Comparison of ENCODE assay signal across 8 cellular contexts in genomic region chr2:237694423-237695194, GRCh38.
A peak's percentile ranks its signal among the peaks of the same experiment; 100 is the strongest.
DNase-seq lines count a peak whose midpoint lies in the region; ATAC-seq and TF ChIP-seq lines count a peak whose summit lies in the region.

No MANE protein-coding gene starts in this region.

- WGBS in urinary bladder: 76% methylated on average over 15 of the region's 15 CpGs

- no peak for TF ChIP-seq CTCF in left lung (IDR thresholded peaks at IDR 0.05)

- H3K36me3 ChIP-seq in left lung: no peaks in the 10 kb centered on the region
- no peaks in the 10 kb centered on the region for H3K36me3 ChIP-seq in urinary bladder (ENCODE audit: insufficient read depth)

- peaks cover 51 to 80% of the 10 kb centered on the region in 2 donors for H3K4me1 ChIP-seq in left lung
- H3K4me1 ChIP-seq in urinary bladder (ENCODE audit: insufficient read depth): peaks cover 4% of the 10 kb centered on the region

- H3K4me3 Mint-ChIP-seq in activated naive CD4-positive, alpha-beta T cell treated with anti-CD3 and anti-CD28 coated beads, Interleukin-2, amount 50 U/mL, for 24 hours: peak overlapping the region; percentile 99

- peaks cover 75% of the 10 kb centered on the region for H3K4me1 Mint-ChIP-seq in activated naive CD4-positive, alpha-beta T cell treated with anti-CD3 and anti-CD28 coated beads, Interleukin-2, amount 50 U/mL, for 24 hours

- intact Hi-C loops in left lung (cut with DNase I): loop anchor here in 1 of 2 donors (10.0 kb wide), 1 partner anchor 50 kb away; no protein-coding TSS in a partner anchor

- no peaks in the 10 kb centered on the region for H3K9me3 ChIP-seq in left lung

- H3K27me3 Mint-ChIP-seq in activated naive CD4-positive, alpha-beta T cell treated with anti-CD3 and anti-CD28 coated beads, Interleukin-2, amount 50 U/mL, for 24 hours: no peaks in the 10 kb centered on the region

- peaks cover 4% of the 10 kb centered on the region for H3K36me3 Mint-ChIP-seq in activated naive CD4-positive, alpha-beta T cell treated with anti-CD3 and anti-CD28 coated beads, Interleukin-2, amount 50 U/mL, for 24 hours

- H3K27ac ChIP-seq in left lung: peak overlapping the region; percentile 96 to 100
- H3K27ac ChIP-seq in urinary bladder (ENCODE audit: low read depth): peak overlapping the region; percentile 83

- H3K9me3 Mint-ChIP-seq in activated naive CD4-positive, alpha-beta T cell treated with anti-CD3 and anti-CD28 coated beads, Interleukin-2, amount 50 U/mL, for 24 hours: no peaks in the 10 kb centered on the region

- no peak for DNase-seq in activated naive CD4-positive, alpha-beta T cell treated with Interleukin-2 at 50 U/mL for 16 hours
- DNase-seq in activated T-cell treated with anti-CD3 and anti-CD28 coated beads, Interleukin-2, amount 50 U/mL, for 48 hours: peak; percentile 46 to 47
- DNase-seq in left lung (peak in 1 of 2 donors; percentile 63), NCI-H2081 treated with DMSO at 0.1 percent for 48 hours (lab: John Stamatoyannopoulos, UW) (no peak), dedifferentiated amniotic fluid mesenchymal stem cell (ENCODE audit: extremely low spot score) (no peak)

- H3K4me3 ChIP-seq in left lung: peak overlapping the region; percentile 78 to 83
- peak overlapping the region; percentile 27 for H3K4me3 ChIP-seq in urinary bladder (ENCODE audit: low read depth, low read length)

- no peaks in the 10 kb centered on the region for H3K27me3 ChIP-seq in left lung

- peak overlapping the region; percentile 99 for H3K27ac Mint-ChIP-seq in activated naive CD4-positive, alpha-beta T cell treated with anti-CD3 and anti-CD28 coated beads, Interleukin-2, amount 50 U/mL, for 24 hours

- TF ChIP-seq POLR2A in GM18505 (IDR thresholded peaks at IDR 0.05; ENCODE audit: borderline replicate concordance, extremely low read depth, insufficient read depth, insufficient read length): no peak

- no peak for ATAC-seq in left lung
- no peak for ATAC-seq in GM18505 (IDR thresholded peaks at IDR 0.05; ENCODE audit: unreplicated experiment)

Comparison
In these comparisons a context has a peak if more than half of its experiments do, and no peak if none do; other contexts are left out.
1. DNase-seq: peak in activated T-cell treated with anti-CD3 and anti-CD28 coated beads, Interleukin-2, amount 50 U/mL, for 48 hours (2 of 2); none in activated naive CD4-positive, alpha-beta T cell treated with Interleukin-2 at 50 U/mL for 16 hours (single experiment), NCI-H2081 treated with DMSO at 0.1 percent for 48 hours (single experiment) and dedifferentiated amniotic fluid mesenchymal stem cell (single experiment).